ENCODE assay signal across 1 cellular context in genomic region chr5:151029856-151030336, GRCh38.
TF ChIP-seq lines count a peak whose summit lies in the region.

No MANE protein-coding gene starts in this region.

TF ChIP-seq in GM23338, 12 proteins besides CTCF, POLR2A, EP300 and RAD21 (continued from another document):
- TF ChIP-seq, protein P1, sequence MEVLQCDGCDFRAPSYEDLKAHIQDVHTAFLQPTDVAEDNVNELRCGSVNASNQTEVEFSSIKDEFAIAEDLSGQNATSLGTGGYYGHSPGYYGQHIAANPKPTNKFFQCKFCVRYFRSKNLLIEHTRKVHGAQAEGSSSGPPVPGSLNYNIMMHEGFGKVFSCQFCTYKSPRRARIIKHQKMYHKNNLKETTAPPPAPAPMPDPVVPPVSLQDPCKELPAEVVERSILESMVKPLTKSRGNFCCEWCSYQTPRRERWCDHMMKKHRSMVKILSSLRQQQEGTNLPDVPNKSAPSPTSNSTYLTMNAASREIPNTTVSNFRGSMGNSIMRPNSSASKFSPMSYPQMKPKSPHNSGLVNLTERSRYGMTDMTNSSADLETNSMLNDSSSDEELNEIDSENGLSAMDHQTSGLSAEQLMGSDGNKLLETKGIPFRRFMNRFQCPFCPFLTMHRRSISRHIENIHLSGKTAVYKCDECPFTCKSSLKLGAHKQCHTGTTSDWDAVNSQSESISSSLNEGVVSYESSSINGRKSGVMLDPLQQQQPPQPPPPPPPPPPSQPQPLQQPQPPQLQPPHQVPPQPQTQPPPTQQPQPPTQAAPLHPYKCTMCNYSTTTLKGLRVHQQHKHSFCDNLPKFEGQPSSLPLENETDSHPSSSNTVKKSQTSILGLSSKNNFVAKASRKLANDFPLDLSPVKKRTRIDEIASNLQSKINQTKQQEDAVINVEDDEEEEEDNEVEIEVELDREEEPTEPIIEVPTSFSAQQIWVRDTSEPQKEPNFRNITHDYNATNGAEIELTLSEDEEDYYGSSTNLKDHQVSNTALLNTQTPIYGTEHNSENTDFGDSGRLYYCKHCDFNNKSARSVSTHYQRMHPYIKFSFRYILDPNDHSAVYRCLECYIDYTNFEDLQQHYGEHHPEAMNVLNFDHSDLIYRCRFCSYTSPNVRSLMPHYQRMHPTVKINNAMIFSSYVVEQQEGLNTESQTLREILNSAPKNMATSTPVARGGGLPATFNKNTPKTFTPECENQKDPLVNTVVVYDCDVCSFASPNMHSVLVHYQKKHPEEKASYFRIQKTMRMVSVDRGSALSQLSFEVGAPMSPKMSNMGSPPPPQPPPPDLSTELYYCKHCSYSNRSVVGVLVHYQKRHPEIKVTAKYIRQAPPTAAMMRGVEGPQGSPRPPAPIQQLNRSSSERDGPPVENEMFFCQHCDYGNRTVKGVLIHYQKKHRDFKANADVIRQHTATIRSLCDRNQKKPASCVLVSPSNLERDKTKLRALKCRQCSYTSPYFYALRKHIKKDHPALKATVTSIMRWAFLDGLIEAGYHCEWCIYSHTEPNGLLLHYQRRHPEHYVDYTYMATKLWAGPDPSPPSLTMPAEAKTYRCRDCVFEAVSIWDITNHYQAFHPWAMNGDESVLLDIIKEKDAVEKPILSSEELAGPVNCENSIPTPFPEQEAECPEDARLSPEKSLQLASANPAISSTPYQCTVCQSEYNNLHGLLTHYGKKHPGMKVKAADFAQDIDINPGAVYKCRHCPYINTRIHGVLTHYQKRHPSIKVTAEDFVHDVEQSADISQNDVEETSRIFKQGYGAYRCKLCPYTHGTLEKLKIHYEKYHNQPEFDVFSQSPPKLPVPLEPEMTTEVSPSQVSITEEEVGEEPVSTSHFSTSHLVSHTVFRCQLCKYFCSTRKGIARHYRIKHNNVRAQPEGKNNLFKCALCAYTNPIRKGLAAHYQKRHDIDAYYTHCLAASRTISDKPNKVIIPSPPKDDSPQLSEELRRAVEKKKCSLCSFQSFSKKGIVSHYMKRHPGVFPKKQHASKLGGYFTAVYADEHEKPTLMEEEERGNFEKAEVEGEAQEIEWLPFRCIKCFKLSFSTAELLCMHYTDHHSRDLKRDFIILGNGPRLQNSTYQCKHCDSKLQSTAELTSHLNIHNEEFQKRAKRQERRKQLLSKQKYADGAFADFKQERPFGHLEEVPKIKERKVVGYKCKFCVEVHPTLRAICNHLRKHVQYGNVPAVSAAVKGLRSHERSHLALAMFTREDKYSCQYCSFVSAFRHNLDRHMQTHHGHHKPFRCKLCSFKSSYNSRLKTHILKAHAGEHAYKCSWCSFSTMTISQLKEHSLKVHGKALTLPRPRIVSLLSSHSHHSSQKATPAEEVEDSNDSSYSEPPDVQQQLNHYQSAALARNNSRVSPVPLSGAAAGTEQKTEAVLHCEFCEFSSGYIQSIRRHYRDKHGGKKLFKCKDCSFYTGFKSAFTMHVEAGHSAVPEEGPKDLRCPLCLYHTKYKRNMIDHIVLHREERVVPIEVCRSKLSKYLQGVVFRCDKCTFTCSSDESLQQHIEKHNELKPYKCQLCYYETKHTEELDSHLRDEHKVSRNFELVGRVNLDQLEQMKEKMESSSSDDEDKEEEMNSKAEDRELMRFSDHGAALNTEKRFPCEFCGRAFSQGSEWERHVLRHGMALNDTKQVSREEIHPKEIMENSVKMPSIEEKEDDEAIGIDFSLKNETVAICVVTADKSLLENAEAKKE (CRISPR knock-in tag; IDR thresholded peaks at IDR 0.05): no peak
- TF ChIP-seq STAT1 (IDR thresholded peaks at IDR 0.05; ENCODE audit: unreplicated experiment) (no peak), POLR2AphosphoS5 (IDR thresholded peaks at IDR 0.05; ENCODE audit: low read depth) (no peak), REST (IDR thresholded peaks at IDR 0.05; ENCODE audit: unreplicated experiment) (no peak), ZNF114 (CRISPR knock-in tag; IDR thresholded peaks at IDR 0.05) (no peak), JUNB (IDR thresholded peaks at IDR 0.05; ENCODE audit: unreplicated experiment) (no peak), EZH2phosphoT487 (IDR thresholded peaks at IDR 0.05; ENCODE audit: unreplicated experiment) (no peak), ZNF331 (CRISPR knock-in tag; IDR thresholded peaks at IDR 0.05; ENCODE audit: low read depth) (no peak), NANOG (IDR thresholded peaks at IDR 0.05; ENCODE audit: borderline replicate concordance) (no peak), EZH2 (IDR thresholded peaks at IDR 0.05; ENCODE audit: low read depth, unreplicated experiment) (no peak)
